11 cellular contexts compared by ENCODE assay signal in genomic region chr16:51392651-51393187, GRCh38.
A peak's percentile ranks its signal among the peaks of the same experiment; 100 is the strongest.
DNase-seq lines count a peak whose midpoint lies in the region; ATAC-seq and TF ChIP-seq lines count a peak whose summit lies in the region.
"Had no signal": no experiment of that assay in that cellular context is flagged by ENCODE, and none has a peak within 500 bp of the region (broad histone marks: within the 10 kb centered on the region; RNA-seq: fewer than 3 reads in every experiment).

No MANE protein-coding gene starts in this region.

- H3K27me3 ChIP-seq in BJ (ENCODE audit: control insufficient read depth, insufficient read depth, low read length) (no peaks in the 10 kb centered on the region), fibroblast of lung (ENCODE audit: control insufficient read depth, insufficient read depth, low read length) (no peaks in the 10 kb centered on the region), neuron (ENCODE audit: insufficient read depth, low read length) (no peaks in the 10 kb centered on the region)
- H3K27me3 ChIP-seq: adrenal gland had no signal

- DNase-seq in BJ (ENCODE audit: low read depth) (peak; percentile 83), NCI-H526 treated with DMSO at 0.1 percent for 48 hours (lab: John Stamatoyannopoulos, UW) (peak; percentile 14), fibroblast of lung (ENCODE audit: low read depth in 2 of 2) (peak; percentile 86 to 88), Kasumi-1 (lab: John Stamatoyannopoulos, UW) (no peak), HEK293T (ENCODE audit: extremely low spot score) (no peak)
- no peak for DNase-seq in activated CD4-positive, alpha-beta T cell treated with anti-CD3 and anti-CD28 coated beads for 36 hours
- DNase-seq: activated CD8-positive, alpha-beta T cell treated with anti-CD3 and anti-CD28 coated beads for 36 hours; adrenal gland; stomach had no signal

- H3K27ac Mint-ChIP-seq in activated CD4-positive, alpha-beta T cell treated with anti-CD3 and anti-CD28 coated beads for 36 hours: no peak overlapping the region
- H3K27ac Mint-ChIP-seq: activated CD8-positive, alpha-beta T cell treated with anti-CD3 and anti-CD28 coated beads for 36 hours had no signal

- POLR2A ChIA-PET in BJ (lab: Charles Lee) (no interaction called here), HEK293T (lab: Yijun Ruan, JAX) (no interaction called here)
- POLR2A ChIA-PET in activated CD4-positive, alpha-beta T cell treated with anti-CD3 and anti-CD28 coated beads for 36 hours (lab: Charles Lee): no interaction called here

- H3K36me3 Mint-ChIP-seq in activated CD4-positive, alpha-beta T cell treated with anti-CD3 and anti-CD28 coated beads for 36 hours (ENCODE audit: low read depth): no peaks in the 10 kb centered on the region

- TF ChIP-seq CTCF in BJ (IDR thresholded peaks at IDR 0.05; ENCODE audit: insufficient read depth, low read depth, low read length) (no peak), fibroblast of lung (conservative IDR thresholded peaks at IDR 0.05 in 1 of 2, IDR thresholded peaks at IDR 0.05 in 1 of 2; ENCODE audit: low read depth in 1 of 2, low read length in 2 of 2) (no peak)

- no peak overlapping the region for H3K4me3 ChIP-seq in BJ (ENCODE audit: low read depth, low read length)
- no peak overlapping the region for H3K4me3 ChIP-seq in fibroblast of lung (replicated peaks in 1 of 4; ENCODE audit: control extremely low read depth in 1 of 4, insufficient read depth in 1 of 4, low read depth in 3 of 4, low read length in 4 of 4)
- H3K4me3 ChIP-seq in neuron (ENCODE audit: low read length): no peak overlapping the region
- H3K4me3 ChIP-seq: adrenal gland, stomach had no signal

- no peak overlapping the region for H3K4me3 Mint-ChIP-seq in activated CD4-positive, alpha-beta T cell treated with anti-CD3 and anti-CD28 coated beads for 36 hours
- H3K4me3 Mint-ChIP-seq: activated CD8-positive, alpha-beta T cell treated with anti-CD3 and anti-CD28 coated beads for 36 hours had no signal

- ATAC-seq in activated CD4-positive, alpha-beta T cell treated with anti-CD3 and anti-CD28 coated beads for 36 hours: no peak
- no peak for ATAC-seq in HG02840 (IDR thresholded peaks at IDR 0.05; ENCODE audit: low FRiP score, unreplicated experiment)
- ATAC-seq: activated CD8-positive, alpha-beta T cell treated with anti-CD3 and anti-CD28 coated beads for 36 hours had no signal

- H3K9ac ChIP-seq in fibroblast of lung (ENCODE audit: insufficient read depth, low read length): no peak overlapping the region

- H3K9me3 ChIP-seq in fibroblast of lung (ENCODE audit: control insufficient read depth, insufficient read depth, low read depth, low read length) (no peaks in the 10 kb centered on the region), neuron (ENCODE audit: low read length) (peaks cover 6% of the 10 kb centered on the region)
- H3K9me3 ChIP-seq: adrenal gland had no signal

- H4K20me1 ChIP-seq in fibroblast of lung (ENCODE audit: control insufficient read depth, extremely low read depth, insufficient read depth, low read length): no peaks in the 10 kb centered on the region

- no peaks in the 10 kb centered on the region for H3K79me2 ChIP-seq in fibroblast of lung (ENCODE audit: control insufficient read depth, insufficient read depth, low read length)

- CTCF ChIA-PET in BJ (lab: Yijun Ruan, JAX): interaction anchor here (0.9 to 1.6 kb wide), 3 partner anchors 8 to 243 kb away, joined by 3 to 5 read pairs (median 3); no protein-coding TSS in a partner anchor
- CTCF ChIA-PET in activated CD4-positive, alpha-beta T cell treated with anti-CD3 and anti-CD28 coated beads for 36 hours (lab: Charles Lee): no interaction called here
- CTCF ChIA-PET in HEK293T (lab: Yijun Ruan, JAX): no interaction called here

- H3K4me1 Mint-ChIP-seq in activated CD4-positive, alpha-beta T cell treated with anti-CD3 and anti-CD28 coated beads for 36 hours: no peaks in the 10 kb centered on the region

- intact Hi-C loops in activated CD4-positive, alpha-beta T cell treated with anti-CD3 and anti-CD28 coated beads for 36 hours (cut with DNase I, micrococcal nuclease): no loop called here

- peak overlapping the region; percentile 20 for H3K27ac ChIP-seq in fibroblast of lung (ENCODE audit: insufficient read depth, low read length)
- H3K27ac ChIP-seq: adrenal gland had no signal

- H2AFZ ChIP-seq in fibroblast of lung (ENCODE audit: low read length) (no peak overlapping the region), neuron (ENCODE audit: low read depth, low read length) (peak overlapping the region; percentile 1)

- H3K4me1 ChIP-seq in fibroblast of lung (ENCODE audit: control insufficient read depth, extremely low read depth, insufficient read depth, low read length) (no peaks in the 10 kb centered on the region), neuron (ENCODE audit: insufficient read depth, low read length) (peaks cover 20% of the 10 kb centered on the region)
- H3K4me1 ChIP-seq: adrenal gland, stomach had no signal

- H3K9me3 Mint-ChIP-seq in activated CD4-positive, alpha-beta T cell treated with anti-CD3 and anti-CD28 coated beads for 36 hours (ENCODE audit: low read depth): no peaks in the 10 kb centered on the region

- H3K27me3 Mint-ChIP-seq in activated CD4-positive, alpha-beta T cell treated with anti-CD3 and anti-CD28 coated beads for 36 hours: peaks cover 3% of the 10 kb centered on the region

- no peaks in the 10 kb centered on the region for H3K36me3 ChIP-seq in BJ (ENCODE audit: control insufficient read depth, insufficient read depth, low read length)
- H3K36me3 ChIP-seq in fibroblast of lung (ENCODE audit: control insufficient read depth, insufficient read depth, low read length): no peaks in the 10 kb centered on the region
- no peaks in the 10 kb centered on the region for H3K36me3 ChIP-seq in neuron (ENCODE audit: insufficient read depth, low read length)
- H3K36me3 ChIP-seq: adrenal gland, stomach had no signal

- no peak overlapping the region for H3K4me2 ChIP-seq in fibroblast of lung (ENCODE audit: extremely low read depth, insufficient read depth, low read length)

TF ChIP-seq in HEK293T, 16 proteins besides CTCF, POLR2A, EP300 and RAD21:
- TF ChIP-seq NFRKB (IDR thresholded peaks at IDR 0.05) (no peak), ARNT (IDR thresholded peaks at IDR 0.05) (no peak), SUZ12 (IDR thresholded peaks at IDR 0.05) (no peak), FOXM1 (IDR thresholded peaks at IDR 0.05; ENCODE audit: borderline replicate concordance) (no peak), ZNF384 (IDR thresholded peaks at IDR 0.05) (no peak), CTBP1 (IDR thresholded peaks at IDR 0.05; ENCODE audit: borderline replicate concordance) (no peak), PKNOX1 (IDR thresholded peaks at IDR 0.05) (no peak), FOXA1 (IDR thresholded peaks at IDR 0.05) (no peak), HDGF (IDR thresholded peaks at IDR 0.05; ENCODE audit: borderline replicate concordance) (no peak), BHLHE40 (IDR thresholded peaks at IDR 0.05; ENCODE audit: borderline replicate concordance) (no peak), TARDBP (IDR thresholded peaks at IDR 0.05) (no peak), L3MBTL2 (conservative IDR thresholded peaks at IDR 0.05) (no peak), FOXK2 (IDR thresholded peaks at IDR 0.05) (no peak), LEF1 (IDR thresholded peaks at IDR 0.05; ENCODE audit: borderline replicate concordance) (no peak), SP1 (IDR thresholded peaks at IDR 0.05) (no peak), ELF4 (IDR thresholded peaks at IDR 0.05) (no peak)
TF ChIP-seq in HEK293T: peak in this region for 0.

Comparison
In these comparisons a context has a peak if more than half of its experiments do, and no peak if none do; other contexts are left out.
1. DNase-seq: peak in BJ (single experiment), NCI-H526 treated with DMSO at 0.1 percent for 48 hours (single experiment) and fibroblast of lung (2 of 2); none in activated CD4-positive, alpha-beta T cell treated with anti-CD3 and anti-CD28 coated beads for 36 hours (single experiment), Kasumi-1 (0 of 2) and HEK293T (single experiment).